8 cellular contexts compared by ENCODE assay signal in genomic region chr10:50624154-50624865, GRCh38. TPM values are rescaled to one million over a fixed set of nuclear protein-coding genes. Genes with fewer than 3 reads are reported as not detected.
DNase-seq lines count a peak whose midpoint lies in the region; ATAC-seq and TF ChIP-seq lines count a peak whose summit lies in the region.

No MANE protein-coding gene starts in this region.

- H3K27ac ChIP-seq in heart left ventricle, result peak overlapping the region; percentile 96 to 99 (median 99)

- H3K4me1 ChIP-seq in adipocyte (ENCODE audit: control insufficient read depth, insufficient read depth, low read length), result peaks cover 17% of the 10 kb centered on the region
- H3K4me1 ChIP-seq in heart left ventricle, result peaks cover 0 to 35% (median 24%) of the 10 kb centered on the region in 12 donors

- intact Hi-C loops in heart left ventricle (cut with DNase I), result loop anchor here (1.0 to 10.0 kb wide), 22 partner anchors 47 to 340 kb away; no protein-coding TSS in a partner anchor
- intact Hi-C loops in posterior cingulate gyrus (cut with DNase I), result loop anchor here (2.0 to 5.0 kb wide), 4 partner anchors 47 to 206 kb away; no protein-coding TSS in a partner anchor

- H3K27me3 ChIP-seq in adipocyte (replicated peaks; ENCODE audit: control insufficient read depth, insufficient read depth, low read length), result no peaks in the 10 kb centered on the region
- H3K27me3 ChIP-seq in heart left ventricle, result no peaks in the 10 kb centered on the region

- TF ChIP-seq POLR2A in heart left ventricle (IDR thresholded peaks at IDR 0.05), result peak in 1 of 2 donors; percentile 42

- no peaks in the 10 kb centered on the region for H3K9me3 Mint-ChIP-seq in type B pancreatic cell

- H3K4me3 ChIP-seq in adipocyte (ENCODE audit: low read length) (peak overlapping the region; percentile 99), heart left ventricle (peak overlapping the region; percentile 68 to 98 (median 92))

- H3K36me3 ChIP-seq in adipocyte (ENCODE audit: control insufficient read depth, insufficient read depth, low read length, severe bottlenecking) (no peaks in the 10 kb centered on the region), heart left ventricle (peaks cover 0 to 7% (median 0%) of the 10 kb centered on the region in 9 donors)

- H3K27me3 Mint-ChIP-seq in type B pancreatic cell, result no peaks in the 10 kb centered on the region

- peak overlapping the region; percentile 91 for H3K9ac ChIP-seq in adipocyte (ENCODE audit: low read length)

- peak; percentile 60 for ATAC-seq in HG02642 (IDR thresholded peaks at IDR 0.05; ENCODE audit: poor library complexity, unreplicated experiment)
- peak; percentile 85 to 89 (median 86) for ATAC-seq in heart left ventricle

- peaks cover 16% of the 10 kb centered on the region for H3K4me1 Mint-ChIP-seq in type B pancreatic cell (ENCODE audit: unreplicated experiment)

- TF ChIP-seq CTCF in GM10266 (IDR thresholded peaks at IDR 0.05; ENCODE audit: control insufficient read depth, insufficient read depth, low read depth, missing control alignments) (peak; percentile 8), heart left ventricle (IDR thresholded peaks at IDR 0.05) (peak in 1 of 12 donors; percentile 7), type B pancreatic cell (conservative IDR thresholded peaks at IDR 0.05) (no peak)

- peak overlapping the region; percentile 94 for H3K4me3 Mint-ChIP-seq in type B pancreatic cell

- WGBS in heart left ventricle, 4 donors, result 0% methylated on average over 28 to 58 of the region's 58 CpGs

- peak overlapping the region; percentile 98 for H3K27ac Mint-ChIP-seq in type B pancreatic cell

- DNase-seq in GM10266 (ENCODE audit: extremely low spot score), result peak; percentile 95
- peak; percentile 88 for DNase-seq in NCI-H1092 treated with DMSO at 0.1 percent for 48 hours (lab: John Stamatoyannopoulos, UW)
- DNase-seq in SW 1271 (lab: John Stamatoyannopoulos, UW), result peak; percentile 73 to 84
- peak; percentile 99 for DNase-seq in adipocyte (ENCODE audit: low read depth)
- DNase-seq in heart left ventricle, result peak; percentile 97 to 99 (median 97)
- peak; percentile 90 to 99 (median 92) for DNase-seq in posterior cingulate gyrus
- peak; percentile 97 for DNase-seq in type B pancreatic cell (ENCODE audit: extremely low spot score, unreplicated experiment)

- H3K9me3 ChIP-seq in adipocyte (ENCODE audit: control insufficient read depth, low read length) (no peaks in the 10 kb centered on the region), heart left ventricle (no peaks in the 10 kb centered on the region)

- no peaks in the 10 kb centered on the region for H3K36me3 Mint-ChIP-seq in type B pancreatic cell

RNA-seq across cellular contexts. Expression of gene SGMS1, which starts 0.6 kb away (rescaled TPM):
- total RNA-seq in heart left ventricle, result 10 to 100 TPM; 15.9 to 40.6 (median 19.6) TPM
- polyA plus RNA-seq in heart left ventricle, result 10 to 100 TPM in 1 of 2 donors, 1 to 10 TPM in 1; 6.9 to 29.1 TPM
- total RNA-seq in type B pancreatic cell (ENCODE audit: low replicate concordance), result 15.1 and 26.9 TPM in 2 replicates

Comparison
In these comparisons a context has a peak if more than half of its experiments do, and no peak if none do; other contexts are left out.
1. Peak in every context shown above with its lines: DNase-seq, ATAC-seq, H3K4me3 ChIP-seq and H3K27ac ChIP-seq.